26 cellular contexts compared by ENCODE assay signal in the genomic region with DNA sequence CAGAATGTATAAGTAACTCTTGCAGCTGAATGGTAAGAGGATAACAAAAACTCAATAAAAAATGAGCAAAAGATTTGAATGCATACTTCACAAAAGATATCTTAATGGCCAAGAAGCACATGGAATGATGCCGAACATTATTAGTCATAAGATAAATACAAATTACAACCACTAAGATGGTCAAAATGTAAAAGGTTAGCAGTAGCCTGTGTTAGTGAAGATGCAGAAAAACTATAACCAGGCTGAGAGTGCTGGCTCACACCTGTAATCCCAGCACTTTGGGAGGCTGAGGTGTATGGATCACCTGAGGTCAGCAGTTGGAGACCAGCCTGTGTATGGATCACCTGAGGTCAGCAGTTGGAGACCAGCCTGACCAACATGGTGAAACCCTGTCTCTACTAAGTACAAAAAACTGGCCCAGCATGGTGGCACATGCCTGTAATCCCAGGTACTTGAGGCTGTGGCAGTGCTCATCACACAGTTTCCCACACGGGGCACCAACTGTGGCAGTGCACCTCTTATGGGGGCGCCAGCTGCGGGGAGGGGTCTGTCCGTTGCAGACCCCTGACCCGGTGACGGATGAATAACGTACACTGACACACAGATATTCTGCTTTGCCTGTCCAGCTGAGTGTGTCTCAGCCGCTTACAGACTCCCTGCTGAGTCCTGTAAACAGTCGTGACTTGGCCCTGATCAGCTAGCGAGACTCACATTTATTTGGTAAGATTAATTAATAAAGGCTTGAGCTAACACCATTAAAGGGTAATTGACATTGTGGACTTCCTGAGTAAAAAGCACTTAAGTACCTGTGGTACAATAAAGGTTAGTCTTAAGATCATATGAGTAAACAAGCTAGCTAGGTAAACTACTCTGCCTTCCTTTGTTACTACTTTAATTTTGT. TPM values are rescaled to one million over a fixed set of nuclear protein-coding genes. Genes with fewer than 3 reads are reported as not detected.
DNase-seq lines count a peak whose midpoint lies in the region; ATAC-seq, FAIRE-seq and TF ChIP-seq lines count a peak whose summit lies in the region.
"Had no signal": no experiment of that assay in that cellular context is flagged by ENCODE, and none has a peak within 500 bp of the region (broad histone marks: within the 10 kb centered on the region; RNA-seq: fewer than 3 reads in every experiment).

No MANE protein-coding gene starts in this region.

- no peak overlapping the region for H3K4me3 ChIP-seq in astrocyte (ENCODE audit: insufficient read depth, low read depth, low read length)
- H3K4me3 ChIP-seq: adrenal gland, gastrocnemius medialis, tibial artery had no signal

- H3K27ac ChIP-seq in astrocyte (ENCODE audit: low read depth, low read length), result no peak overlapping the region
- H3K27ac ChIP-seq: adrenal gland, gastrocnemius medialis, parathyroid adenoma, RWPE1, tibial artery had no signal

- no peak overlapping the region for H3K27ac Mint-ChIP-seq in astrocyte (ENCODE audit: unreplicated experiment)
- H3K27ac Mint-ChIP-seq in osteocyte (ENCODE audit: unreplicated experiment), result no peak overlapping the region
- H3K27ac Mint-ChIP-seq: activated CD4-positive, alpha-beta memory T cell treated with anti-CD3 and anti-CD28 coated beads, Interleukin-2, amount 10 ng/mL, durations not matched to agents 7 days and 5 days; CD4-positive, alpha-beta memory T cell; naive thymus-derived CD8-positive, alpha-beta T cell; stimulated activated effector memory CD8-positive, alpha-beta T cell treated with anti-CD3 and anti-CD28 coated beads, Interleukin-12 subunit alpha, Interleukin-12 subunit beta, amount 100 ng/mL, for 72 hours; T-helper 2 cell treated with Interferon-gamma antibody and Interleukin-4, amounts not matched to agents 5 μg/mL and 100 μg/mL, for 36 hours had no signal

- H3K36me3 ChIP-seq in astrocyte (ENCODE audit: insufficient read depth, low read length), result no peaks in the 10 kb centered on the region
- H3K36me3 ChIP-seq: adrenal gland, gastrocnemius medialis, tibial artery had no signal

- H3K27me3 Mint-ChIP-seq in astrocyte (ENCODE audit: low read depth, unreplicated experiment) (no peaks in the 10 kb centered on the region), osteocyte (ENCODE audit: unreplicated experiment) (peaks cover 40% of the 10 kb centered on the region)

- no peaks in the 10 kb centered on the region for H3K4me1 ChIP-seq in astrocyte (ENCODE audit: insufficient read depth, low read length)
- H3K4me1 ChIP-seq: adrenal gland, gastrocnemius medialis, parathyroid adenoma, tibial artery had no signal

- no peak overlapping the region for H3K9ac ChIP-seq in astrocyte (ENCODE audit: low read length)
- H3K9ac ChIP-seq: parathyroid adenoma, SK-N-SH had no signal

- TF ChIP-seq CTCF in astrocyte (IDR thresholded peaks at IDR 0.05; ENCODE audit: insufficient read depth, low read depth, low read length), result no peak
- no peak for TF ChIP-seq CTCF in osteocyte (IDR thresholded peaks at IDR 0.05)

- DNase-seq in COR-L47 (lab: John Stamatoyannopoulos, UW), result peak; percentile 18
- peak; percentile 60 for DNase-seq in NCI-H1105 treated with DMSO at 0.1 percent for 48 hours (lab: John Stamatoyannopoulos, UW)
- peak; percentile 3 for DNase-seq in astrocyte (ENCODE audit: low read depth)
- no peak for DNase-seq in left lobe of liver (ENCODE audit: low spot score)
- no peak for DNase-seq in 8988T
- DNase-seq in osteocyte (ENCODE audit: extremely low spot score, unreplicated experiment), result no peak
- no peak for DNase-seq in NCI-H1436 treated with DMSO at 0.1 percent for 48 hours (lab: John Stamatoyannopoulos, UW)
- DNase-seq: activated CD4-positive, alpha-beta memory T cell treated with anti-CD3 and anti-CD28 coated beads, Interleukin-2, amount 10 ng/mL, durations not matched to agents 7 days and 5 days; activated gamma-delta T cell; activated T-cell treated with anti-CD3 and anti-CD28 coated beads for 4 hours; adrenal gland; CD4-positive, alpha-beta memory T cell; dermis blood vessel endothelial cell; gastrocnemius medialis; HCEC 1CT; Kasumi-1; naive thymus-derived CD8-positive, alpha-beta T cell; SK-N-SH; tibial artery had no signal

- H2AFZ ChIP-seq in astrocyte (ENCODE audit: low read depth, low read length), result no peak overlapping the region
- H2AFZ ChIP-seq: parathyroid adenoma had no signal

- H3K27me3 ChIP-seq in astrocyte (ENCODE audit: insufficient read depth, low read length), result no peaks in the 10 kb centered on the region
- H3K27me3 ChIP-seq: adrenal gland, gastrocnemius medialis, tibial artery had no signal

- no peaks in the 10 kb centered on the region for H3K9me3 ChIP-seq in astrocyte (ENCODE audit: insufficient read depth, low read depth, low read length)
- H3K9me3 ChIP-seq: adrenal gland, gastrocnemius medialis, SK-N-SH, tibial artery had no signal

- ATAC-seq in left lobe of liver, result peak; percentile 38
- no peak for ATAC-seq in GM18907 (IDR thresholded peaks at IDR 0.05; ENCODE audit: unreplicated experiment)
- ATAC-seq: gastrocnemius medialis; naive thymus-derived CD8-positive, alpha-beta T cell; stimulated activated effector memory CD8-positive, alpha-beta T cell treated with anti-CD3 and anti-CD28 coated beads, Interleukin-12 subunit alpha, Interleukin-12 subunit beta, amount 100 ng/mL, for 72 hours had no signal

- H3K4me3 Mint-ChIP-seq in astrocyte (ENCODE audit: unreplicated experiment) (no peak overlapping the region), osteocyte (ENCODE audit: unreplicated experiment) (no peak overlapping the region)
- H3K4me3 Mint-ChIP-seq: activated CD4-positive, alpha-beta memory T cell treated with anti-CD3 and anti-CD28 coated beads, Interleukin-2, amount 10 ng/mL, durations not matched to agents 7 days and 5 days; CD4-positive, alpha-beta memory T cell; naive thymus-derived CD8-positive, alpha-beta T cell; stimulated activated effector memory CD8-positive, alpha-beta T cell treated with anti-CD3 and anti-CD28 coated beads, Interleukin-12 subunit alpha, Interleukin-12 subunit beta, amount 100 ng/mL, for 72 hours; T-helper 2 cell treated with Interferon-gamma antibody and Interleukin-4, amounts not matched to agents 5 μg/mL and 100 μg/mL, for 36 hours had no signal

- H3K36me3 Mint-ChIP-seq in astrocyte (ENCODE audit: low read depth, unreplicated experiment) (no peaks in the 10 kb centered on the region), osteocyte (ENCODE audit: unreplicated experiment) (no peaks in the 10 kb centered on the region)
- H3K36me3 Mint-ChIP-seq: stimulated activated effector memory CD8-positive, alpha-beta T cell treated with anti-CD3 and anti-CD28 coated beads, Interleukin-12 subunit alpha, Interleukin-12 subunit beta, amount 100 ng/mL, for 72 hours had no signal

- no peaks in the 10 kb centered on the region for H3K9me3 Mint-ChIP-seq in astrocyte (ENCODE audit: unreplicated experiment)
- H3K9me3 Mint-ChIP-seq in osteocyte (ENCODE audit: unreplicated experiment), result peaks cover 7% of the 10 kb centered on the region
- H3K9me3 Mint-ChIP-seq: activated CD4-positive, alpha-beta memory T cell treated with anti-CD3 and anti-CD28 coated beads, Interleukin-2, amount 10 ng/mL, durations not matched to agents 7 days and 5 days; T-helper 2 cell treated with Interferon-gamma antibody and Interleukin-4, amounts not matched to agents 5 μg/mL and 100 μg/mL, for 36 hours had no signal

- H4K20me1 ChIP-seq in astrocyte (ENCODE audit: insufficient read depth, low read length), result no peaks in the 10 kb centered on the region

- H3K79me2 ChIP-seq in astrocyte (ENCODE audit: insufficient read depth, low read length), result no peaks in the 10 kb centered on the region
- H3K79me2 ChIP-seq: parathyroid adenoma had no signal

- H3K4me2 ChIP-seq in astrocyte (ENCODE audit: low read length), result no peak overlapping the region
- H3K4me2 ChIP-seq: SK-N-SH had no signal

- FAIRE-seq in astrocyte (lab: Jason Lieb, UNC), result no peak
- FAIRE-seq: bronchial epithelial cell, endothelial cell of umbilical vein had no signal

- H3K4me1 Mint-ChIP-seq in astrocyte (ENCODE audit: low read depth, unreplicated experiment), result no peaks in the 10 kb centered on the region
- no peaks in the 10 kb centered on the region for H3K4me1 Mint-ChIP-seq in osteocyte (ENCODE audit: unreplicated experiment)
- H3K4me1 Mint-ChIP-seq: activated CD4-positive, alpha-beta memory T cell treated with anti-CD3 and anti-CD28 coated beads, Interleukin-2, amount 10 ng/mL, durations not matched to agents 7 days and 5 days; CD4-positive, alpha-beta memory T cell; naive thymus-derived CD8-positive, alpha-beta T cell; stimulated activated effector memory CD8-positive, alpha-beta T cell treated with anti-CD3 and anti-CD28 coated beads, Interleukin-12 subunit alpha, Interleukin-12 subunit beta, amount 100 ng/mL, for 72 hours had no signal

RNA-seq across cellular contexts. Expression of gene FAM20A, which starts 45.7 kb away (rescaled TPM):
- total RNA-seq in astrocyte (0.14 and 0.41 TPM in 2 replicates), left lobe of liver (52.4 TPM), osteocyte (not detected in 2 replicates)
- total RNA-seq: activated CD4-positive, alpha-beta memory T cell treated with anti-CD3 and anti-CD28 coated beads, Interleukin-2, amount 10 ng/mL, durations not matched to agents 7 days and 5 days; CD4-positive, alpha-beta memory T cell; dermis blood vessel endothelial cell; endothelial cell of umbilical vein; naive thymus-derived CD8-positive, alpha-beta T cell had no signal

Comparison
In these comparisons a context has a peak if more than half of its experiments do, and no peak if none do; other contexts are left out.
1. DNase-seq: peak in COR-L47 (single experiment), NCI-H1105 treated with DMSO at 0.1 percent for 48 hours (single experiment) and astrocyte (single experiment); none in left lobe of liver (single experiment), 8988T (single experiment), osteocyte (single experiment) and NCI-H1436 treated with DMSO at 0.1 percent for 48 hours (single experiment).
2. RNA of gene FAM20A, which starts 45.7 kb away (total RNA-seq): 52.4 TPM in left lobe of liver (single experiment); not detected in osteocyte and 0.14 to 0.41 TPM in astrocyte; every median in the first group is over 10 times any median in the second.